In the genomic region with DNA sequence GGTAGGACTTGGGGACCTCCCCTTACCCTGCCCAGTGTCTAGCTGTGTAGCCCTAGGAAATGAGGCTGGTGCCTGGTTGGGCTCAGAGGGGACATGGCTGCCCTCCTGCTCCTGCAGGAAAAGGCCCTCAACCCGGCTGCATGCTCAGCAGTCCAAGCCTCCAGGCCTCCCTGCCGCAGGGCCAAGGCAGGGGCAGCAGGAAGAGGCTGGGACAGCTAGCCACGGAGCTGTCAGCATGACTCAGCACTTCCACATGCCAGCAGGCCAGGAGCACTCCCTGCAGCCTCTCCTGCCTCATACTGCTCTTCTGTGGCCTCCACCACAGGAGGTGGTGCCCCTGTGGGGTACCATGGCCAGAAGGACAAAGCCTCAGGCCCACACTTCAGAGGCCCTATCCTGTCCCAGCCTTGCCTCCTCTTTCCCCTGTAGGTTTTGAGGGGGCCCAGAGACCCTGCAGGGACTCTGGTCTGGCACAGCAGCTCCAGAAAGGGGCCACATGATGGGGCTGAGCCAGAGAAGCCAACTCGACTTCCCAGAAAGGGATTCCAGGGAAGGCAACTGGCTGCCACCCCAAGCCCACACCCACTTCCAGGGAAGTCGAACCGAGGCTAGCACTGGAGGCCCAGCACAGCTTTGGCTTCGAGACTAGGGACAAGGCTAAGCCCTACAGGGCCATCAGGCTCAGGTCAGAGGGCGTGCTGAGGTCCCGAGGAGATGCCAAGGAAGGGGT, we compare ENCODE assay signal across 1 cellular context.
A peak's percentile ranks its signal among the peaks of the same experiment; 100 is the strongest.
TF ChIP-seq lines count a peak whose summit lies in the region.

No MANE protein-coding gene starts in this region.

TF ChIP-seq in HepG2, 621 proteins besides CTCF, POLR2A, EP300 and RAD21 (continued from another document and continues in another):
- no peak for TF ChIP-seq CREB3 (CRISPR knock-in tag; IDR thresholded peaks at IDR 0.05)
- TF ChIP-seq SRSF9 (IDR thresholded peaks at IDR 0.05; ENCODE audit: borderline replicate concordance, insufficient read depth, low read depth, low read length, poor library complexity, severe bottlenecking), result no peak
- peak; percentile 86; the same call in 1 of the 2 replicates for TF ChIP-seq NFE2L1 (CRISPR knock-in tag; IDR thresholded peaks at IDR 0.05; ENCODE audit: borderline replicate concordance)
- TF ChIP-seq ZNF260 (CRISPR knock-in tag; IDR thresholded peaks at IDR 0.05; ENCODE audit: borderline replicate concordance, low read depth), result no peak
- 0 out of 2 replicates have a peak, but pooled peaks have one; percentile 52 for TF ChIP-seq ZNF335 (CRISPR knock-in tag; IDR thresholded peaks at IDR 0.05)
- TF ChIP-seq HNRNPLL (IDR thresholded peaks at IDR 0.05; ENCODE audit: low read depth, low read length, poor library complexity, severe bottlenecking), result no peak
- TF ChIP-seq BRD4 (CRISPR knock-in tag; IDR thresholded peaks at IDR 0.05), result 0 out of 2 replicates have a peak, but pooled peaks have one; percentile 21
- TF ChIP-seq RFX5 (IDR thresholded peaks at IDR 0.05; ENCODE audit: low read depth, low read length), result no peak
- TF ChIP-seq ZNF563 (CRISPR knock-in tag; IDR thresholded peaks at IDR 0.05), result no peak; the same call in 1 of the 2 replicates
- TF ChIP-seq POLR2G (IDR thresholded peaks at IDR 0.05; ENCODE audit: low read depth, low read length), result no peak
- TF ChIP-seq AGO2 (optimal IDR thresholded peaks at IDR 0.05; ENCODE audit: low read depth, low read length), result peak; percentile 61
- no peak for TF ChIP-seq ZZZ3 (CRISPR knock-in tag; IDR thresholded peaks at IDR 0.05; ENCODE audit: borderline replicate concordance)
- no peak for TF ChIP-seq ZNF333 (CRISPR knock-in tag; IDR thresholded peaks at IDR 0.05; ENCODE audit: borderline replicate concordance)
- TF ChIP-seq CSRNP2 (CRISPR knock-in tag; conservative IDR thresholded peaks at IDR 0.05; ENCODE audit: low read depth), result no peak
- no peak for TF ChIP-seq U2AF1 (optimal IDR thresholded peaks at IDR 0.05; ENCODE audit: low read depth, low read length)
- TF ChIP-seq ZBTB44 (CRISPR knock-in tag; IDR thresholded peaks at IDR 0.05), result no peak
- no peak for TF ChIP-seq PATZ1 (CRISPR knock-in tag; IDR thresholded peaks at IDR 0.05)
- no peak for TF ChIP-seq ZNF589 (CRISPR knock-in tag; conservative IDR thresholded peaks at IDR 0.05)
- TF ChIP-seq ZBED4 (CRISPR knock-in tag; IDR thresholded peaks at IDR 0.05; ENCODE audit: borderline replicate concordance), result no peak
- no peak for TF ChIP-seq KLF12 (CRISPR knock-in tag; IDR thresholded peaks at IDR 0.05; ENCODE audit: borderline replicate concordance)
- no peak for TF ChIP-seq ZNF30 (CRISPR knock-in tag; IDR thresholded peaks at IDR 0.05)
- no peak for TF ChIP-seq SPEN (CRISPR knock-in tag; IDR thresholded peaks at IDR 0.05; ENCODE audit: low read depth)
- no peak for TF ChIP-seq STAT5B (CRISPR knock-in tag; IDR thresholded peaks at IDR 0.05)
- no peak for TF ChIP-seq MED13 (CRISPR knock-in tag; IDR thresholded peaks at IDR 0.05)
- no peak for TF ChIP-seq ZSCAN5A (CRISPR knock-in tag; IDR thresholded peaks at IDR 0.05; ENCODE audit: borderline replicate concordance)
- peak; percentile 64 for TF ChIP-seq TEAD3 (CRISPR knock-in tag; optimal IDR thresholded peaks at IDR 0.05; ENCODE audit: borderline replicate concordance)
- TF ChIP-seq STAG1 (CRISPR knock-in tag; IDR thresholded peaks at IDR 0.05), result no peak
- no peak for TF ChIP-seq ZNF607 (CRISPR knock-in tag; IDR thresholded peaks at IDR 0.05; ENCODE audit: borderline replicate concordance)
- TF ChIP-seq MAF1 (CRISPR knock-in tag; IDR thresholded peaks at IDR 0.05; ENCODE audit: borderline replicate concordance), result no peak
- peak; percentile 53 for TF ChIP-seq MAX (IDR thresholded peaks at IDR 0.05)
- TF ChIP-seq IRX3 (CRISPR knock-in tag; IDR thresholded peaks at IDR 0.05; ENCODE audit: borderline replicate concordance, low read depth), result no peak
- no peak for TF ChIP-seq PAF1 (CRISPR knock-in tag; IDR thresholded peaks at IDR 0.05)
- peak; percentile 70 for TF ChIP-seq GABPB1 (CRISPR knock-in tag; IDR thresholded peaks at IDR 0.05)
- no peak for TF ChIP-seq ZBTB20 (CRISPR knock-in tag; IDR thresholded peaks at IDR 0.05; ENCODE audit: borderline replicate concordance, low read depth)
- 0 out of 2 replicates have a peak, but pooled peaks have one; percentile 21 for TF ChIP-seq KMT2B (CRISPR knock-in tag; IDR thresholded peaks at IDR 0.05)
- no peak for TF ChIP-seq ZNF484 (CRISPR knock-in tag; IDR thresholded peaks at IDR 0.05; ENCODE audit: borderline replicate concordance, low read depth)
- no peak for TF ChIP-seq SNAPC5 (CRISPR knock-in tag; IDR thresholded peaks at IDR 0.05; ENCODE audit: borderline replicate concordance)
- peak; percentile 44; the same call in 1 of the 2 replicates for TF ChIP-seq RARA (CRISPR knock-in tag; IDR thresholded peaks at IDR 0.05)
- TF ChIP-seq POLR2AphosphoS5 (IDR thresholded peaks at IDR 0.05; ENCODE audit: low read depth, low read length), result no peak
- no peak for TF ChIP-seq PRDM15 (CRISPR knock-in tag; IDR thresholded peaks at IDR 0.05)
- TF ChIP-seq, protein P1, sequence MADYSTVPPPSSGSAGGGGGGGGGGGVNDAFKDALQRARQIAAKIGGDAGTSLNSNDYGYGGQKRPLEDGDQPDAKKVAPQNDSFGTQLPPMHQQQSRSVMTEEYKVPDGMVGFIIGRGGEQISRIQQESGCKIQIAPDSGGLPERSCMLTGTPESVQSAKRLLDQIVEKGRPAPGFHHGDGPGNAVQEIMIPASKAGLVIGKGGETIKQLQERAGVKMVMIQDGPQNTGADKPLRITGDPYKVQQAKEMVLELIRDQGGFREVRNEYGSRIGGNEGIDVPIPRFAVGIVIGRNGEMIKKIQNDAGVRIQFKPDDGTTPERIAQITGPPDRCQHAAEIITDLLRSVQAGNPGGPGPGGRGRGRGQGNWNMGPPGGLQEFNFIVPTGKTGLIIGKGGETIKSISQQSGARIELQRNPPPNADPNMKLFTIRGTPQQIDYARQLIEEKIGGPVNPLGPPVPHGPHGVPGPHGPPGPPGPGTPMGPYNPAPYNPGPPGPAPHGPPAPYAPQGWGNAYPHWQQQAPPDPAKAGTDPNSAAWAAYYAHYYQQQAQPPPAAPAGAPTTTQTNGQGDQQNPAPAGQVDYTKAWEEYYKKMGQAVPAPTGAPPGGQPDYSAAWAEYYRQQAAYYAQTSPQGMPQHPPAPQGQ (CRISPR knock-in tag; IDR thresholded peaks at IDR 0.05; ENCODE audit: borderline replicate concordance), result no peak
